12 cellular contexts compared by ENCODE assay signal in genomic region chr20:34090645-34091044, GRCh38.
"Had no signal": no experiment of that assay in that cellular context is flagged by ENCODE, and none has a peak within 500 bp of the region (broad histone marks: within the 10 kb centered on the region; RNA-seq: fewer than 3 reads in every experiment).

No MANE protein-coding gene starts in this region.

- H3K27ac ChIP-seq: foreskin keratinocyte, SJCRH30 had no signal

- H3K27me3 ChIP-seq: esophagus squamous epithelium, foreskin keratinocyte, SJCRH30 had no signal

- H3K4me3 ChIP-seq: esophagus squamous epithelium, SJCRH30 had no signal

- H3K4me1 ChIP-seq: foreskin keratinocyte, SJCRH30 had no signal

- ATAC-seq: activated CD8-positive, alpha-beta T cell treated with anti-CD3 and anti-CD28 coated beads for 36 hours; foreskin keratinocyte; left colon had no signal

- DNase-seq: activated CD4-positive, alpha-beta T cell treated with anti-CD3 and anti-CD28 coated beads for 1 hour; activated CD8-positive, alpha-beta memory T cell treated with anti-CD3 and anti-CD28 coated beads, Interleukin-2, amount 50 U/mL, for 4 hours; activated CD8-positive, alpha-beta T cell treated with anti-CD3 and anti-CD28 coated beads for 36 hours; esophagus squamous epithelium; foreskin keratinocyte; head of caudate nucleus; left colon; SJCRH30; SW 1271 had no signal

- H3K27ac Mint-ChIP-seq: activated CD8-positive, alpha-beta T cell treated with anti-CD3 and anti-CD28 coated beads for 36 hours; activated naive CD4-positive, alpha-beta T cell treated with anti-CD3 and anti-CD28 coated beads, Interleukin-2, amount 50 U/mL, for 24 hours had no signal

- H3K4me3 Mint-ChIP-seq: activated CD8-positive, alpha-beta T cell treated with anti-CD3 and anti-CD28 coated beads for 36 hours; type B pancreatic cell had no signal

- H3K9me3 Mint-ChIP-seq: activated CD8-positive, alpha-beta T cell treated with anti-CD3 and anti-CD28 coated beads for 36 hours; activated naive CD4-positive, alpha-beta T cell treated with anti-CD3 and anti-CD28 coated beads, Interleukin-2, amount 50 U/mL, for 24 hours; activated T-helper 2 cell treated with anti-CD3 and anti-CD28 coated beads, Interferon-gamma antibody, Interleukin-2, Interleukin-4, amounts not matched to agents 10 μg/mL and 5 μg/mL and 100 μg/mL, durations not matched to agents 14 hours and 24 hours and 36 hours; type B pancreatic cell had no signal

- H3K9me3 ChIP-seq: esophagus squamous epithelium, SJCRH30 had no signal

- H3K27me3 Mint-ChIP-seq: activated CD8-positive, alpha-beta T cell treated with anti-CD3 and anti-CD28 coated beads for 36 hours; activated naive CD4-positive, alpha-beta T cell treated with anti-CD3 and anti-CD28 coated beads, Interleukin-2, amount 50 U/mL, for 24 hours; type B pancreatic cell had no signal
